In genomic region chr2:236550701-236551465, GRCh38 we compare ENCODE assay signal across 9 cellular contexts. TPM values are rescaled to one million over a fixed set of nuclear protein-coding genes. Genes with fewer than 3 reads are reported as not detected.
DNase-seq lines count a peak whose midpoint lies in the region; ATAC-seq lines count a peak whose summit lies in the region.
"Had no signal": no experiment of that assay in that cellular context is flagged by ENCODE, and none has a peak within 500 bp of the region (broad histone marks: within the 10 kb centered on the region; RNA-seq: fewer than 3 reads in every experiment).

No MANE protein-coding gene starts in this region.

- H3K4me1 Mint-ChIP-seq in naive B cell, result peaks cover 56 to 93% (median 75%) of the 10 kb centered on the region in 3 donors

- no peak for DNase-seq in activated CD4-positive, CD25-positive, alpha-beta regulatory T cell (lab: John Stamatoyannopoulos, UW)
- DNase-seq in naive B cell, result peak; percentile 59
- no peak for DNase-seq in activated CD4-positive, alpha-beta T cell treated with anti-CD3 and anti-CD28 coated beads for 4 hours
- DNase-seq: KG1 had no signal

- peak; percentile 34 to 36 for ATAC-seq in activated CD4-positive, CD25-positive, alpha-beta regulatory T cell treated with anti-CD3 and anti-CD28 coated beads, Interleukin-2, amount 50 U/mL, for 24 hours
- ATAC-seq in GM21447 (IDR thresholded peaks at IDR 0.05; ENCODE audit: unreplicated experiment), result peak; percentile 42
- peak; percentile 47 for ATAC-seq in HG03280 (IDR thresholded peaks at IDR 0.05; ENCODE audit: unreplicated experiment)
- peak; percentile 44 to 57 for ATAC-seq in naive B cell (ENCODE audit: low read depth in 2 of 2)
- ATAC-seq in GM19324 (IDR thresholded peaks at IDR 0.05; ENCODE audit: low FRiP score, unreplicated experiment), result no peak
- no peak for ATAC-seq in GM18520 (IDR thresholded peaks at IDR 0.05; ENCODE audit: unreplicated experiment)

- no peaks in the 10 kb centered on the region for H3K27me3 Mint-ChIP-seq in naive B cell

- peaks cover 2 to 17% (median 11%) of the 10 kb centered on the region in 7 donors for H3K9me3 Mint-ChIP-seq in naive B cell

- H3K4me3 Mint-ChIP-seq in naive B cell, result peak overlapping the region; percentile 38 to 83 (median 64)

- H3K27ac Mint-ChIP-seq in naive B cell, result peak overlapping the region; percentile 3 to 97 (median 84)

- peaks cover 0 to 9% of the 10 kb centered on the region in 2 donors for H3K36me3 Mint-ChIP-seq in naive B cell

RNA-seq across cellular contexts. Expression of gene ACKR3, which starts 18.7 kb away (rescaled TPM):
- 1 to 10 TPM in 5 of 6 donors, under 1 TPM in 1; 0.28 to 3.4 (median 2.0) TPM for polyA plus RNA-seq in naive B cell (ENCODE audit: low read depth in 6 of 6)

Comparison
In these comparisons a context has a peak if more than half of its experiments do, and no peak if none do; other contexts are left out.
1. ATAC-seq: peak in activated CD4-positive, CD25-positive, alpha-beta regulatory T cell treated with anti-CD3 and anti-CD28 coated beads, Interleukin-2, amount 50 U/mL, for 24 hours (2 of 2), GM21447 (single experiment), HG03280 (single experiment) and naive B cell (2 of 2); none in GM19324 (single experiment) and GM18520 (single experiment).